ENCODE assay signal across 21 cellular contexts in genomic region chr1:54239041-54239410, GRCh38.
"Had no signal": no experiment of that assay in that cellular context is flagged by ENCODE, and none has a peak within 500 bp of the region (broad histone marks: within the 10 kb centered on the region; RNA-seq: fewer than 3 reads in every experiment).

No MANE protein-coding gene starts in this region.

- H3K4me3 Mint-ChIP-seq: activated B cell treated with CpG ODN at 0.5 μM for 24 hours; activated CD4-positive, alpha-beta memory T cell treated with anti-CD3 and anti-CD28 coated beads for 36 hours; activated T-helper 1 cell treated with anti-CD3 and anti-CD28 coated beads, Interleukin-12 subunit alpha, Interleukin-12 subunit beta, Interleukin-2, Interleukin-4 antibody, amounts not matched to agents 30 ng/mL and 10 ng/mL and 1 ng/mL, durations not matched to agents 14 hours and 24 hours and 36 hours; immature natural killer cell; nephron progenitor cell; T-helper 17 cell had no signal

- H3K9me3 Mint-ChIP-seq: activated B cell treated with CpG ODN at 0.5 μM for 24 hours; activated CD4-positive, alpha-beta memory T cell treated with anti-CD3 and anti-CD28 coated beads for 36 hours; activated T-helper 1 cell treated with anti-CD3 and anti-CD28 coated beads, Interleukin-12 subunit alpha, Interleukin-12 subunit beta, Interleukin-2, Interleukin-4 antibody, amounts not matched to agents 30 ng/mL and 10 ng/mL and 1 ng/mL, durations not matched to agents 14 hours and 24 hours and 36 hours; immature natural killer cell had no signal

- H3K27me3 ChIP-seq: gastroesophageal sphincter, heart right ventricle, vagina had no signal

- ATAC-seq: esophagus mucosa, right cardiac atrium, T-helper 17 cell had no signal

- DNase-seq: activated B cell treated with CpG ODN at 0.5 μM for 24 hours; activated CD4-positive, alpha-beta memory T cell treated with anti-CD3 and anti-CD28 coated beads for 36 hours; activated CD4-positive, alpha-beta T cell treated with anti-CD3 and anti-CD28 coated beads for 4 hours; activated T-cell treated with anti-CD3 and anti-CD28 coated beads for 4 hours; effector CD4-positive, alpha-beta T cell; heart right ventricle; immature natural killer cell; kidney glomerular epithelial cell; left ventricle myocardium inferior; nephron progenitor cell; stimulated activated CD4-positive, alpha-beta T cell treated with anti-CD3 and anti-CD28 coated beads, Interleukin-2, amount 100 ng/mL, for 24 hours; stimulated activated naive CD4-positive, alpha-beta T cell treated with Interleukin-2 at 50 U/mL for 16 hours; T-helper 17 cell; trophoblast cell had no signal

- H3K27ac ChIP-seq: left ventricle myocardium inferior, prostate gland, vagina had no signal

- H3K27ac Mint-ChIP-seq: activated B cell treated with CpG ODN at 0.5 μM for 24 hours; activated CD4-positive, alpha-beta memory T cell treated with anti-CD3 and anti-CD28 coated beads for 36 hours; activated T-helper 1 cell treated with anti-CD3 and anti-CD28 coated beads, Interleukin-12 subunit alpha, Interleukin-12 subunit beta, Interleukin-2, Interleukin-4 antibody, amounts not matched to agents 30 ng/mL and 10 ng/mL and 1 ng/mL, durations not matched to agents 14 hours and 24 hours and 36 hours; nephron progenitor cell; T-helper 17 cell had no signal

- H3K27me3 Mint-ChIP-seq: activated B cell treated with CpG ODN at 0.5 μM for 24 hours; activated CD4-positive, alpha-beta memory T cell treated with anti-CD3 and anti-CD28 coated beads for 36 hours; T-helper 17 cell had no signal

- H3K4me1 Mint-ChIP-seq: activated B cell treated with CpG ODN at 0.5 μM for 24 hours had no signal

- H3K4me3 ChIP-seq: coronary artery, gastroesophageal sphincter, heart right ventricle, left ventricle myocardium inferior, prostate gland, vagina had no signal
